Comparison of ENCODE assay signal across 8 cellular contexts in the genomic region with DNA sequence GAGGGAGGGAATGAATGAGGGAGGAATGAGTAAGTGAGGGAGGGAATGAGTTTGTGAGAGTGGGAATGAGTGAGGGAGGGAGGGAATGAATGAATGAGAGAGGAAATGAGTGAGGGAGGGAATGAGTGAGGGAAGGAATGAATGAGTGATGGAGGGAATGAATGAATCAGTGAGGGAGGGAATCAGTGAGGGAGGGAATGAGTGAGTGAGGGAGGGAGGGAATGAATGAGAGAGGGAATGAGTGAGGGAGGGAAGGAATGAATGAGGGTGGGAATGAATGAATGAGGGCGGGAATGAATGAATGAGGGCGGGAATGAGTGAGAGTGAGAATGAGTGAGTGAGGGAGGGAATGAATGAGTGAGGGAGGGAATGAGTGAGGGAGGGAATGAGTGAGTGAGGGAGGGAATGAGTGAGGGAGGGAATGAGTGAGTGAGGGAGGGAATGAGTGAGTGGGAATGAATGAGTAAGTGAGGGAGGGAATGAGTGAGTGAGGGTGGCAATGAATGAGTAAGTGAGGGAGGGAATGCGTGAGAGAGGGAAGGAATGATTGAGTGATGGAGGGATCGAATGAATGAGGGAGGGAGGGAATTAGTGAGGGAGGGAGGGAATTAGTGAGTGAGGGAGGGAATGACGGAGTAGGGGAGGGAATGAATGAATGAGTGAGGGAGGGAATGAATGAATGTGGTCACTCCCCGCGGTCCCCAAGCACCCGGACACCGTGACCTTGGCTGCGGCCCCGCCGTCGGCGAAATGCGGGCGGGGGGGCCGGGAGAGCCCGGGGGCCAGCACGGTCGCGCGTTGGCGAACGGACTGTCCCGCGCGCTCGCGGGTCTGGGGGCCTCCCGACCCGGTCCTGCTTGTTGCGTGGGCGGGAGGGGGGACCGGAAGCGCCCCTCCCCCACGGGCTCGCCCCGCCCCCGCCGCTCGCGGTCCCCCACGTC. TPM values are rescaled to one million over a fixed set of nuclear protein-coding genes. Genes with fewer than 3 reads are reported as not detected.
DNase-seq lines count a peak whose midpoint lies in the region; ATAC-seq and TF ChIP-seq lines count a peak whose summit lies in the region.

No MANE protein-coding gene starts in this region.

- no peak for DNase-seq in activated CD4-positive, CD25-positive, alpha-beta regulatory T cell (lab: John Stamatoyannopoulos, UW)
- no peak for DNase-seq in SJSA1 (ENCODE audit: low read depth in 1 of 2, low spot score in 2 of 2)
- no peak for DNase-seq in esophagus squamous epithelium (lab: John Stamatoyannopoulos, UW)
- no peak for DNase-seq in psoas muscle

- no peak for TF ChIP-seq POLR2A in esophagus squamous epithelium (IDR thresholded peaks at IDR 0.05)

- WGBS in esophagus squamous epithelium, 2 donors, result 7 to 16% methylated on average over 9 to 23 of the region's 43 CpGs
- WGBS in psoas muscle, 3 donors, result 5 to 10% (median 7%) methylated on average over 15 to 42 of the region's 43 CpGs

- peak; percentile 1 to 3 for ATAC-seq in activated CD4-positive, CD25-positive, alpha-beta regulatory T cell treated with anti-CD3 and anti-CD28 coated beads, Interleukin-2, amount 50 U/mL, for 24 hours
- peak; percentile 5 for ATAC-seq in HG03095 (IDR thresholded peaks at IDR 0.05; ENCODE audit: unreplicated experiment)
- ATAC-seq in psoas muscle, result peak; percentile 27 to 50 (median 42)
- ATAC-seq in HG03439 (IDR thresholded peaks at IDR 0.05; ENCODE audit: unreplicated experiment), result no peak
- ATAC-seq in GM21737 (IDR thresholded peaks at IDR 0.05; ENCODE audit: unreplicated experiment), result no peak

- TF ChIP-seq CTCF in esophagus squamous epithelium (IDR thresholded peaks at IDR 0.05) (no peak), psoas muscle (IDR thresholded peaks at IDR 0.05) (no peak)

- H3K4me3 ChIP-seq in SJSA1 (peak overlapping the region; percentile 83), esophagus squamous epithelium (peak overlapping the region; percentile 68 to 93 (median 82)), psoas muscle (peak overlapping the region; percentile 90)

- no peaks in the 10 kb centered on the region for H3K27me3 ChIP-seq in SJSA1 (replicated peaks)
- peaks cover 0 to 4% (median 0%) of the 10 kb centered on the region in 4 donors for H3K27me3 ChIP-seq in esophagus squamous epithelium
- H3K27me3 ChIP-seq in psoas muscle (ENCODE audit: insufficient read depth in 3 of 3, low read length in 2 of 3), result no peaks in the 10 kb centered on the region

- H3K4me1 ChIP-seq in SJSA1 (replicated peaks) (peaks cover 19% of the 10 kb centered on the region), esophagus squamous epithelium (peaks cover 28 to 52% (median 35%) of the 10 kb centered on the region in 3 donors), psoas muscle (peaks cover 30% of the 10 kb centered on the region)

- H3K36me3 ChIP-seq in SJSA1 (peaks cover 34% of the 10 kb centered on the region), esophagus squamous epithelium (peaks cover 0 to 10% (median 0%) of the 10 kb centered on the region in 3 donors), psoas muscle (ENCODE audit: insufficient read depth in 1 of 2, low read depth in 1 of 2) (no peaks in the 10 kb centered on the region)

- H3K9me3 ChIP-seq in SJSA1 (replicated peaks), result no peaks in the 10 kb centered on the region
- no peaks in the 10 kb centered on the region for H3K9me3 ChIP-seq in esophagus squamous epithelium
- H3K9me3 ChIP-seq in psoas muscle, result no peaks in the 10 kb centered on the region

- H3K27ac ChIP-seq in SJSA1 (peak overlapping the region; percentile 100), esophagus squamous epithelium (peak overlapping the region; percentile 99), psoas muscle (peak overlapping the region; percentile 98)

- intact Hi-C loops in esophagus squamous epithelium (cut with DNase I), result no loop called here
- intact Hi-C loops in psoas muscle (cut with DNase I), result no loop called here

RNA-seq across cellular contexts. Expression of gene UBE2I, which starts 1.1 kb away (rescaled TPM):
- 45.2 and 77.4 TPM in 2 replicates for total RNA-seq in SJSA1 (2014; rRNA removed; shearing (Covaris generic))
- total RNA-seq in esophagus squamous epithelium (10 to 100 TPM; 31.8 to 88.1 (median 76.3) TPM), psoas muscle (10 to 100 TPM; 46.2 to 71.7 (median 56.0) TPM)
- 100 to 1,000 TPM in 1 of 3 donors, 10 to 100 TPM in 2; 49.8 to 101 (median 55.6) TPM for polyA plus RNA-seq in psoas muscle

RNA-seq across cellular contexts. Expression of gene BAIAP3, which starts 25.1 kb away (rescaled TPM):
- 1.2 and 3.1 TPM in 2 replicates for total RNA-seq in SJSA1 (2014; rRNA removed; shearing (Covaris generic))
- total RNA-seq in esophagus squamous epithelium (1 to 10 TPM in 2 of 4 donors, under 1 TPM in 2; 0.68 to 2.7 (median 1.00) TPM), psoas muscle (1 to 10 TPM in 3 of 4 donors, under 1 TPM in 1; 0.38 to 3.5 (median 1.9) TPM)
- 1 to 10 TPM in 1 of 3 donors, under 1 TPM in 2; 0.62 to 1.1 (median 0.79) TPM for polyA plus RNA-seq in psoas muscle

RNA-seq across cellular contexts. Expression of gene TSR3, which starts 43.4 kb away (rescaled TPM):
- total RNA-seq in SJSA1 (2014; rRNA removed; shearing (Covaris generic)), result 110 and 166 TPM in 2 replicates
- total RNA-seq in esophagus squamous epithelium, result 10 to 100 TPM; 57.6 to 87.4 (median 70.5) TPM
- 10 to 100 TPM; 40.0 to 55.3 (median 43.2) TPM for total RNA-seq in psoas muscle
- polyA plus RNA-seq in psoas muscle, result 100 to 1,000 TPM in 2 of 3 donors, 10 to 100 TPM in 1; 55.1 to 109 (median 107) TPM

RNA-seq across cellular contexts. Expression of gene GNPTG, which starts 43.4 kb away (rescaled TPM):
- 45.9 and 60.7 TPM in 2 replicates for total RNA-seq in SJSA1 (2014; rRNA removed; shearing (Covaris generic))
- total RNA-seq in esophagus squamous epithelium (10 to 100 TPM; 21.6 to 46.9 (median 37.8) TPM), psoas muscle (10 to 100 TPM; 27.9 to 36.6 (median 32.5) TPM)
- 10 to 100 TPM; 29.5 to 31.2 (median 30.7) TPM for polyA plus RNA-seq in psoas muscle

RNA-seq across cellular contexts. Expression of gene TPSD1, which starts 52.4 kb away (rescaled TPM):
- total RNA-seq in SJSA1 (2014; rRNA removed; shearing (Covaris generic)), result not detected in 2 replicates
- total RNA-seq in esophagus squamous epithelium, result 1 to 10 TPM in 1 of 4 donors, under 1 TPM in 1, not detected in 2; 0.91 to 5.9 TPM
- total RNA-seq in psoas muscle, result under 1 TPM in 1 of 4 donors, not detected in 3; 0.90 TPM
- polyA plus RNA-seq in psoas muscle, result under 1 TPM; 0.09 to 0.27 (median 0.10) TPM

Comparison
In these comparisons a context has a peak if more than half of its experiments do, and no peak if none do; other contexts are left out.
1. ATAC-seq: peak in activated CD4-positive, CD25-positive, alpha-beta regulatory T cell treated with anti-CD3 and anti-CD28 coated beads, Interleukin-2, amount 50 U/mL, for 24 hours (2 of 2), HG03095 (single experiment) and psoas muscle (4 of 4); none in HG03439 (single experiment) and GM21737 (single experiment).
2. Peak in every context shown above with its lines, with median percentiles within 50 percentile points of each other: H3K27ac ChIP-seq and H3K4me3 ChIP-seq.